ENCODE assay signal across 26 cellular contexts in genomic region chr20:54073288-54073687, GRCh38.
"Had no signal": no experiment of that assay in that cellular context is flagged by ENCODE, and none has a peak within 500 bp of the region (broad histone marks: within the 10 kb centered on the region; RNA-seq: fewer than 3 reads in every experiment).

No MANE protein-coding gene starts in this region.

- H3K27ac ChIP-seq: stomach, suprapubic skin, testis, thoracic aorta, thyroid gland, tibial artery, tibial nerve, upper lobe of left lung, upper lobe of right lung, uterus, vagina had no signal

- H3K4me3 ChIP-seq: stomach, suprapubic skin, testis, thoracic aorta, thyroid gland, tibial artery, tibial nerve, transverse colon, upper lobe of left lung, upper lobe of right lung, uterus, vagina had no signal

- ATAC-seq: stimulated activated effector memory CD8-positive, alpha-beta T cell treated with anti-CD3 and anti-CD28 coated beads, Interleukin-12 subunit alpha, Interleukin-12 subunit beta, amount 100 ng/mL, for 72 hours; stimulated activated memory B cell treated with anti-CD40 and anti-IgM and Interleukin-4, amounts not matched to agents 10 μg/mL and 1 μg/mL and 100 μg/mL, for 72 hours; stimulated activated naive B cell treated with anti-CD40 and anti-IgM and Interleukin-4, amounts not matched to agents 10 μg/mL and 1 μg/mL and 100 μg/mL, for 72 hours; stimulated activated naive CD8-positive, alpha-beta T cell treated with anti-CD3 and anti-CD28 coated beads, Interleukin-15, amount 100 ng/mL, for 72 hours; stimulated activated naive CD8-positive, alpha-beta T cell treated with anti-CD3 and anti-CD28 coated beads, Interleukin-15, Interleukin-2, amounts not matched to agents 100 U/mL and 50 U/mL, for 24 hours; upper lobe of right lung had no signal

- H3K36me3 ChIP-seq: stomach, suprapubic skin, thoracic aorta, thyroid gland, tibial artery, tibial nerve, transverse colon, upper lobe of left lung, upper lobe of right lung, uterus, vagina had no signal

- H3K27me3 ChIP-seq: stomach, suprapubic skin, testis, thyroid gland, tibial nerve, transverse colon, upper lobe of left lung, upper lobe of right lung, uterus, vagina had no signal

- H3K4me1 ChIP-seq: suprapubic skin, testis, thyroid gland, tibial artery, tibial nerve, uterus, vagina had no signal

- H3K9me3 ChIP-seq: stomach, suprapubic skin, testis, thoracic aorta, thyroid gland, tibial artery, tibial nerve, transverse colon, upper lobe of left lung, upper lobe of right lung, uterus, vagina had no signal

- DNase-seq: stimulated activated CD4-positive, alpha-beta T cell treated with anti-CD3 and anti-CD28 coated beads, Interleukin-2, amount 100 ng/mL, for 24 hours; stimulated activated CD4-positive, alpha-beta T cell treated with anti-CD3 and anti-CD28 coated beads, Interleukin-2, amount 100 ng/mL, for 48 hours; stimulated activated CD4-positive, alpha-beta T cell treated with anti-CD3 and anti-CD28 coated beads, Interleukin-4, amount 100 ng/mL, for 1 hour; stimulated activated CD4-positive, alpha-beta T cell treated with anti-CD3 and anti-CD28 coated beads, Interleukin-4, amount 100 ng/mL, for 24 hours; stimulated activated CD4-positive, alpha-beta T cell treated with anti-CD3 and anti-CD28 coated beads, Interleukin-4, amount 100 ng/mL, for 4 hours; stimulated activated CD8-positive, alpha-beta memory T cell treated with anti-CD3 and anti-CD28 coated beads, Interleukin-4, amount 100 ng/mL, for 48 hours; stimulated activated naive B cell treated with anti-CD40 and anti-IgM and Interleukin-4, amounts not matched to agents 10 μg/mL and 1 μg/mL and 100 μg/mL, for 72 hours; stimulated activated naive CD4-positive, alpha-beta T cell treated with Interleukin-2 at 50 U/mL for 16 hours; stimulated activated naive CD8-positive, alpha-beta T cell treated with anti-CD3 and anti-CD28 coated beads, Interleukin-15, amount 100 ng/mL, for 72 hours; stimulated activated naive CD8-positive, alpha-beta T cell treated with anti-CD3 and anti-CD28 coated beads, Interleukin-15, Interleukin-2, amounts not matched to agents 100 U/mL and 50 U/mL, for 24 hours; stomach; substantia nigra; testis; thyroid gland; tibial artery; transverse colon; trophoblast cell; upper lobe of left lung; upper lobe of right lung; uterus had no signal
